In the genomic region with DNA sequence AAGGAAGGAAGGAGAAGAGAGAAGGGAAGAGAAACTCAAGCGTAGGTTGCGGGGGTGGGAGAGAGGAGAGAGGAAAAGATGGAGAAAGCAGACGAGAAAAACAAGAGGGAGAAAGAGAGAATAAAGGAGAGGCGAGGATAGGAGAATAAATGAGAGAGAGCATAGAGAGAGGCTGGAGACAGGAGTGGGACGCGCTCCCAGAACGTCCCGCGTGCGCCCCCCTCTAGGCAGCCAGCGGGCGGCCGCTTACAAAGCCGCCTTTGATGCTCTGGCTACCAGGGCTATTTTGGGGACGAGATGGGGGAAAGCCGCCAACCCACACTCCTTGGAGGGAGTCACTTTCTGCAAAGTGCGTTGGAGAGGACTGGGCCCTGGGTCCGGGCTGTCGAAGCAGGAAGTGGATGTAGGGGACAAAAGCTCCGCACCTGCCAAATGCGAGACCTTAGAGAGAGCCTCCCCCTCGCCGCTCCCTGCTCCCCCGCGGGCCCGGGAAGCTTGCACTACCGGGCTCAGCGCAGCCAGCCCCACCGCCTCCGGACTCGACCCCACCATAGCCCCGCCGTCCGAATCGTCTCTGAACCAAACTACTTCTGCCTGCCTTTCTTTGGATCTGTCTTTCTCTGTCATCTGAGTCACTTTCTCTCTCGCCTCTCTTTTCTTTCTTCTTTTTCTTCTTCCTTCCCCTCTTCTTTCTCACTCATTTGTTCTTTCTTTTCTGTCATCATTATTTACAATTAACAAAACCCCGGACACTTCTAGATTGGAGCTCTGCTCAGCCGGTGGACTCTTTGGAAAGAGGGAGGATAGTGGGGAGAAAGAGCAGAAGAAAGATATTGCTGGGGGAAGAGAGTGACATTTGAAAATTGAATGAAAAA, we compare ENCODE assay signal across 9 cellular contexts. TPM values are rescaled to one million over a fixed set of nuclear protein-coding genes. Genes with fewer than 3 reads are reported as not detected.
DNase-seq lines count a peak whose midpoint lies in the region; ATAC-seq and TF ChIP-seq lines count a peak whose summit lies in the region.
"Had no signal": no experiment of that assay in that cellular context is flagged by ENCODE, and none has a peak within 500 bp of the region (broad histone marks: within the 10 kb centered on the region; RNA-seq: fewer than 3 reads in every experiment).

No MANE protein-coding gene starts in this region.

- no peak overlapping the region for H3K4me3 ChIP-seq in CD8-positive, alpha-beta T cell (ENCODE audit: low read depth, low read length)
- H3K4me3 ChIP-seq: thyroid gland had no signal

- ATAC-seq in CD8-positive, alpha-beta T cell = no peak
- peak; percentile 20 for ATAC-seq in GM21367 (IDR thresholded peaks at IDR 0.05; ENCODE audit: unreplicated experiment)
- ATAC-seq in HG02870 (IDR thresholded peaks at IDR 0.05; ENCODE audit: unreplicated experiment) = no peak
- ATAC-seq in GM21786 (IDR thresholded peaks at IDR 0.05; ENCODE audit: unreplicated experiment) = no peak

- intact Hi-C loops in CD8-positive, alpha-beta T cell (cut with DNase I, micrococcal nuclease) = no loop called here

- peaks cover 32% of the 10 kb centered on the region for H3K4me1 Mint-ChIP-seq in CD8-positive, alpha-beta T cell (ENCODE audit: low read depth)
- peaks cover 10% of the 10 kb centered on the region for H3K4me1 Mint-ChIP-seq in activated CD4-positive, alpha-beta memory T cell treated with anti-CD3 and anti-CD28 coated beads, Interleukin-2, amount 10 ng/mL, durations not matched to agents 7 days and 5 days

- H3K9me3 ChIP-seq in CD8-positive, alpha-beta T cell (ENCODE audit: low read length) = no peaks in the 10 kb centered on the region
- H3K9me3 ChIP-seq: thyroid gland had no signal

- H3K27me3 Mint-ChIP-seq in CD8-positive, alpha-beta T cell (ENCODE audit: low read depth) = peaks cover 81% of the 10 kb centered on the region
- H3K27me3 Mint-ChIP-seq in activated CD4-positive, alpha-beta memory T cell treated with anti-CD3 and anti-CD28 coated beads, Interleukin-2, amount 10 ng/mL, durations not matched to agents 7 days and 5 days = peaks cover 73% of the 10 kb centered on the region

- peaks cover 29% of the 10 kb centered on the region for H3K27me3 ChIP-seq in CD8-positive, alpha-beta T cell (ENCODE audit: insufficient read depth, low read length)
- H3K27me3 ChIP-seq in layer of hippocampus (ENCODE audit: control insufficient read depth, insufficient read depth, low read length) = peaks cover 5% of the 10 kb centered on the region

- no peaks in the 10 kb centered on the region for H3K36me3 ChIP-seq in CD8-positive, alpha-beta T cell (ENCODE audit: insufficient read depth, low read length)
- H3K36me3 ChIP-seq: thyroid gland had no signal

- no peak overlapping the region for H3K27ac ChIP-seq in CD8-positive, alpha-beta T cell (ENCODE audit: low read depth, low read length)
- peak overlapping the region; percentile 55 for H3K27ac ChIP-seq in layer of hippocampus (ENCODE audit: low read depth, low read length)
- H3K27ac ChIP-seq: thyroid gland had no signal

- peaks cover 6% of the 10 kb centered on the region for H3K9me3 Mint-ChIP-seq in CD8-positive, alpha-beta T cell
- no peaks in the 10 kb centered on the region for H3K9me3 Mint-ChIP-seq in activated CD4-positive, alpha-beta memory T cell treated with anti-CD3 and anti-CD28 coated beads, Interleukin-2, amount 10 ng/mL, durations not matched to agents 7 days and 5 days

- peak overlapping the region; percentile 70 for H3K4me3 Mint-ChIP-seq in CD8-positive, alpha-beta T cell
- H3K4me3 Mint-ChIP-seq in activated CD4-positive, alpha-beta memory T cell treated with anti-CD3 and anti-CD28 coated beads, Interleukin-2, amount 10 ng/mL, durations not matched to agents 7 days and 5 days = peak overlapping the region; percentile 53

- POLR2A ChIA-PET in CD8-positive, alpha-beta T cell (lab: Charles Lee) = no interaction called here
- POLR2A ChIA-PET in activated CD4-positive, alpha-beta memory T cell treated with anti-CD3 and anti-CD28 coated beads, Interleukin-2, amount 10 ng/mL, durations not matched to agents 7 days and 5 days (lab: Charles Lee) = no interaction called here

- CTCF ChIA-PET in CD8-positive, alpha-beta T cell (lab: Charles Lee) = interaction anchor here (0.7 to 0.8 kb wide), 2 partner anchors 507 to 583 kb away, joined by 3 read pairs; no protein-coding TSS in a partner anchor
- CTCF ChIA-PET in activated CD4-positive, alpha-beta memory T cell treated with anti-CD3 and anti-CD28 coated beads, Interleukin-2, amount 10 ng/mL, durations not matched to agents 7 days and 5 days (lab: Charles Lee) = interaction anchor here (0.7 kb wide), 1 partner anchor 578 kb away, joined by 3 read pairs; no protein-coding TSS in a partner anchor

- no peak for TF ChIP-seq CTCF in CD8-positive, alpha-beta T cell (IDR thresholded peaks at IDR 0.05)

- DNase-seq in CD8-positive, alpha-beta T cell = no peak
- DNase-seq in activated CD4-positive, alpha-beta memory T cell treated with anti-CD3 and anti-CD28 coated beads, Interleukin-2, amount 10 ng/mL, durations not matched to agents 7 days and 5 days = no peak
- DNase-seq in stimulated activated CD4-positive, alpha-beta T cell treated with anti-CD3 and anti-CD28 coated beads, Interleukin-4, amount 100 ng/mL, for 1 hour = no peak
- no peak for DNase-seq in HK-2 (ENCODE audit: unreplicated experiment)
- DNase-seq: thyroid gland had no signal

- H3K4me1 ChIP-seq in CD8-positive, alpha-beta T cell (ENCODE audit: insufficient read depth, low read length) = peaks cover 12% of the 10 kb centered on the region
- H3K4me1 ChIP-seq: thyroid gland had no signal

- H3K27ac Mint-ChIP-seq in CD8-positive, alpha-beta T cell = no peak overlapping the region
- no peak overlapping the region for H3K27ac Mint-ChIP-seq in activated CD4-positive, alpha-beta memory T cell treated with anti-CD3 and anti-CD28 coated beads, Interleukin-2, amount 10 ng/mL, durations not matched to agents 7 days and 5 days

- no peaks in the 10 kb centered on the region for H3K36me3 Mint-ChIP-seq in CD8-positive, alpha-beta T cell
- H3K36me3 Mint-ChIP-seq in activated CD4-positive, alpha-beta memory T cell treated with anti-CD3 and anti-CD28 coated beads, Interleukin-2, amount 10 ng/mL, durations not matched to agents 7 days and 5 days (ENCODE audit: low read depth) = peaks cover 3% of the 10 kb centered on the region

RNA-seq across cellular contexts. Expression of gene ASCL1, which starts 8.0 kb away (rescaled TPM):
- total RNA-seq in CD8-positive, alpha-beta T cell = not detected
- not detected for total RNA-seq in activated CD4-positive, alpha-beta memory T cell treated with anti-CD3 and anti-CD28 coated beads, Interleukin-2, amount 10 ng/mL, durations not matched to agents 7 days and 5 days

RNA-seq across cellular contexts. Expression of gene PAH, which starts 48.5 kb away (rescaled TPM):
- not detected for total RNA-seq in CD8-positive, alpha-beta T cell
- total RNA-seq in activated CD4-positive, alpha-beta memory T cell treated with anti-CD3 and anti-CD28 coated beads, Interleukin-2, amount 10 ng/mL, durations not matched to agents 7 days and 5 days = not detected
